Comparison of ENCODE assay signal across 17 cellular contexts in genomic region chr3:179513867-179514266, GRCh38. TPM values are rescaled to one million over a fixed set of nuclear protein-coding genes. Genes with fewer than 3 reads are reported as not detected.
DNase-seq lines count a peak whose midpoint lies in the region; ATAC-seq and TF ChIP-seq lines count a peak whose summit lies in the region.
"Had no signal": no experiment of that assay in that cellular context is flagged by ENCODE, and none has a peak within 500 bp of the region (broad histone marks: within the 10 kb centered on the region; RNA-seq: fewer than 3 reads in every experiment).

No MANE protein-coding gene starts in this region.

- ATAC-seq in GM18517 (IDR thresholded peaks at IDR 0.05; ENCODE audit: unreplicated experiment): no peak
- ATAC-seq in HG03095 (IDR thresholded peaks at IDR 0.05; ENCODE audit: unreplicated experiment): no peak

- DNase-seq in GM04503 (ENCODE audit: low read depth) (peak; percentile 7), M059J (ENCODE audit: low read depth) (peak; percentile 22), choroid plexus epithelial cell (ENCODE audit: low read depth) (peak; percentile 42), kidney tubule cell (ENCODE audit: low spot score) (peak; percentile 9)
- no peak for DNase-seq in activated naive CD4-positive, alpha-beta T cell treated with anti-CD3 and anti-CD28 coated beads, Interleukin-2, amount 50 U/mL, for 16 hours
- DNase-seq: C1 segment of cervical spinal cord; CD8-positive, alpha-beta memory T cell; DND-41; KBM-7; NCI-H1417; NCI-H187 treated with DMSO at 0.1 percent for 48 hours; NCI-H226; NCI-H524 treated with DMSO at 0.1 percent for 48 hours; SW 1271 had no signal

- no peak overlapping the region for H3K4me3 ChIP-seq in choroid plexus epithelial cell (ENCODE audit: low read depth, low read length)
- H3K4me3 ChIP-seq: HAP-1 had no signal

- TF ChIP-seq CTCF in choroid plexus epithelial cell (conservative IDR thresholded peaks at IDR 0.05; ENCODE audit: low read depth, low read length): no peak

RNA-seq across cellular contexts. Expression of gene ACTL6A, which starts 48.9 kb away (rescaled TPM):
- total RNA-seq in M059J (2014; rRNA removed; shearing (Covaris generic)): 200 and 265 TPM in 2 replicates
